Comparison of ENCODE assay signal across 19 cellular contexts in genomic region chr20:20203784-20204183, GRCh38.
"Had no signal": no experiment of that assay in that cellular context is flagged by ENCODE, and none has a peak within 500 bp of the region (broad histone marks: within the 10 kb centered on the region; RNA-seq: fewer than 3 reads in every experiment).

No MANE protein-coding gene starts in this region.

- H3K9me3 Mint-ChIP-seq: activated T-helper 2 cell treated with anti-CD3 and anti-CD28 coated beads, Interferon-gamma antibody, Interleukin-2, Interleukin-4, amounts not matched to agents 10 μg/mL and 5 μg/mL and 100 μg/mL, durations not matched to agents 14 hours and 24 hours and 36 hours; dendritic cell treated with granulocyte-macrophage colony-stimulating factor and Interleukin-4, amounts not matched to agents 40 ng/mL and 50 ng/mL, for 4 days; immature natural killer cell; natural killer cell had no signal

- H3K27me3 ChIP-seq: tibial artery had no signal

- H3K36me3 Mint-ChIP-seq: activated CD8-positive, alpha-beta memory T cell treated with anti-CD3 and anti-CD28 coated beads, Interleukin-2, amount 10 ng/mL, durations not matched to agents 7 days and 5 days; natural killer cell had no signal

- H3K4me3 ChIP-seq: heart left ventricle, prostate gland, tibial artery had no signal

- H3K4me3 Mint-ChIP-seq: activated CD8-positive, alpha-beta memory T cell treated with anti-CD3 and anti-CD28 coated beads, Interleukin-2, amount 10 ng/mL, durations not matched to agents 7 days and 5 days; dendritic cell treated with granulocyte-macrophage colony-stimulating factor and Interleukin-4, amounts not matched to agents 40 ng/mL and 50 ng/mL, for 4 days; natural killer cell had no signal

- H3K27ac ChIP-seq: foreskin keratinocyte, heart left ventricle, prostate gland, tibial artery, WERI-Rb-1 had no signal

- H3K27ac Mint-ChIP-seq: activated CD8-positive, alpha-beta memory T cell treated with anti-CD3 and anti-CD28 coated beads, Interleukin-2, amount 10 ng/mL, durations not matched to agents 7 days and 5 days; activated T-helper 2 cell treated with anti-CD3 and anti-CD28 coated beads, Interferon-gamma antibody, Interleukin-2, Interleukin-4, amounts not matched to agents 10 μg/mL and 5 μg/mL and 100 μg/mL, durations not matched to agents 14 hours and 24 hours and 36 hours; dendritic cell treated with granulocyte-macrophage colony-stimulating factor and Interleukin-4, amounts not matched to agents 40 ng/mL and 50 ng/mL, for 4 days had no signal

- H3K4me1 Mint-ChIP-seq: activated CD8-positive, alpha-beta memory T cell treated with anti-CD3 and anti-CD28 coated beads, Interleukin-2, amount 10 ng/mL, durations not matched to agents 7 days and 5 days had no signal

- DNase-seq: activated CD4-positive, alpha-beta T cell treated with anti-CD3 and anti-CD28 coated beads, Interleukin-2, amount 50 U/mL, for 48 hours; activated CD8-positive, alpha-beta memory T cell treated with anti-CD3 and anti-CD28 coated beads, Interleukin-2, amount 10 ng/mL, durations not matched to agents 7 days and 5 days; activated naive CD4-positive, alpha-beta T cell treated with anti-CD3 and anti-CD28 coated beads, Interleukin-2, amount 50 U/mL, for 16 hours; activated T-cell treated with anti-CD3 and anti-CD28 coated beads, Interleukin-2, amount 50 U/mL, for 1 hour; effector memory CD4-positive, alpha-beta T cell; foreskin keratinocyte; heart left ventricle; immature natural killer cell; mesendoderm; natural killer cell; right cardiac atrium; small intestine; stimulated activated CD4-positive, alpha-beta T cell treated with anti-CD3 and anti-CD28 coated beads, Interleukin-4, amount 100 ng/mL, for 24 hours; stimulated activated naive CD4-positive, alpha-beta T cell; tibial artery; WERI-Rb-1 had no signal

- H3K4me1 ChIP-seq: foreskin keratinocyte, prostate gland had no signal

- H3K36me3 ChIP-seq: heart left ventricle, prostate gland, tibial artery, WERI-Rb-1 had no signal

- H3K9me3 ChIP-seq: heart left ventricle, prostate gland, tibial artery had no signal
